Comparison of ENCODE assay signal across 8 cellular contexts in the genomic region with DNA sequence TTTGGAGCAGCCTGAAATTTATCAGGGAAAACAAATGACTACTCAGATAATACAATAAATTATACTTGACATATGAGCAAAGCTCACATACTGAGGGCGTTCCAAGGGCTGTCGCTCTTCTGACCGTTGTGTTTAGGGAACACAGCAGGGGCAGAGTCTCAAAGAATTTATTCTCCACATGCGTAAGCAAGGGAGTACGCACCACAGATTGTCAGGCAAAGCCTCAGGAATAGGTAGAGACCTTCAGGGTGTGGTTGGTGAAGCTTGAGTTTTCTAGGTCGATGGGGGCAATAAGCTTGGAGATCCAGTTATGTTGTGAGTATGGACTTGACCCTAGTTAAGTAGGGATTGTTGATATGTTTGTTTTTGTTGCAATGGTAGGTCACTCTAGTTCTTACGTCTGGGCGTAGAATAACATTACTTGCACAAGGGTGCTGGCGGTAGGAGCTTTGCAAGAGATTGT. TPM values are rescaled to one million over a fixed set of nuclear protein-coding genes. Genes with fewer than 3 reads are reported as not detected.
DNase-seq lines count a peak whose midpoint lies in the region; TF ChIP-seq lines count a peak whose summit lies in the region.

No MANE protein-coding gene starts in this region.

- POLR2A ChIA-PET in BJ (lab: Charles Lee): no interaction called here

- H3K27ac Mint-ChIP-seq in activated naive CD8-positive, alpha-beta T cell: peak overlapping the region; percentile 93

- H3K27ac ChIP-seq in hepatocyte (peak overlapping the region; percentile 71), skeletal muscle tissue (ENCODE audit: low read depth, low read length) (peak overlapping the region; percentile 95)

- no peaks in the 10 kb centered on the region for H3K36me3 Mint-ChIP-seq in activated naive CD8-positive, alpha-beta T cell

- peaks cover 34% of the 10 kb centered on the region for H3K4me1 Mint-ChIP-seq in activated naive CD8-positive, alpha-beta T cell (ENCODE audit: low read depth)

- H3K9me3 ChIP-seq in hepatocyte (ENCODE audit: low read depth) (no peaks in the 10 kb centered on the region), skeletal muscle tissue (ENCODE audit: control insufficient read depth in 3 of 3, low read length in 3 of 3) (no peaks in the 10 kb centered on the region)

- no peaks in the 10 kb centered on the region for H3K36me3 ChIP-seq in BJ (ENCODE audit: control insufficient read depth, insufficient read depth, low read length)
- H3K36me3 ChIP-seq in hepatocyte (replicated peaks; ENCODE audit: insufficient read depth, low read depth): no peaks in the 10 kb centered on the region
- peaks cover 0 to 4% (median 0%) of the 10 kb centered on the region in 3 donors for H3K36me3 ChIP-seq in skeletal muscle tissue (ENCODE audit: control insufficient read depth in 3 of 3, insufficient read depth in 3 of 3, low read length in 3 of 3)

- H3K27me3 ChIP-seq in BJ (ENCODE audit: control insufficient read depth, insufficient read depth, low read length) (no peaks in the 10 kb centered on the region), hepatocyte (no peaks in the 10 kb centered on the region), skeletal muscle tissue (ENCODE audit: control insufficient read depth in 3 of 3, insufficient read depth in 3 of 3, low read length in 3 of 3) (no peaks in the 10 kb centered on the region)

- peaks cover 34% of the 10 kb centered on the region for H3K79me2 ChIP-seq in hepatocyte

- H3K9me2 ChIP-seq in hepatocyte (replicated peaks; ENCODE audit: insufficient read depth): no peaks in the 10 kb centered on the region

- H3K9ac ChIP-seq in skeletal muscle tissue (ENCODE audit: low read depth in 1 of 3, low read length in 3 of 3): peak overlapping the region; percentile 90 to 99 (median 93)

- H3K27me3 Mint-ChIP-seq in activated naive CD8-positive, alpha-beta T cell: no peaks in the 10 kb centered on the region

- H2AFZ ChIP-seq in hepatocyte: peak overlapping the region; percentile 53

- no peak for TF ChIP-seq CTCF in BJ (IDR thresholded peaks at IDR 0.05; ENCODE audit: insufficient read depth, low read depth, low read length)
- no peak for TF ChIP-seq CTCF in HFF-Myc (IDR thresholded peaks at IDR 0.05; ENCODE audit: low read depth, low read length, missing control alignments)
- TF ChIP-seq CTCF in hepatocyte (IDR thresholded peaks at IDR 0.05; ENCODE audit: poor library complexity): no peak

- H3K4me1 ChIP-seq in hepatocyte (ENCODE audit: insufficient read depth): peaks cover 13% of the 10 kb centered on the region
- H3K4me1 ChIP-seq in skeletal muscle tissue (ENCODE audit: control insufficient read depth in 3 of 3, insufficient read depth in 3 of 3, low read length in 3 of 3): peaks cover 26 to 35% (median 28%) of the 10 kb centered on the region in 3 donors

- CTCF ChIA-PET in BJ (lab: Yijun Ruan, JAX): interaction anchor here (0.7 kb wide), 1 partner anchor 526 kb away, joined by 3 read pairs; no protein-coding TSS in a partner anchor

- peak overlapping the region; percentile 80 for H3K4me2 ChIP-seq in hepatocyte

- H3K9me3 Mint-ChIP-seq in activated naive CD8-positive, alpha-beta T cell (ENCODE audit: low read depth): no peaks in the 10 kb centered on the region

- DNase-seq in BJ (ENCODE audit: low read depth): no peak
- no peak for DNase-seq in HFF-Myc (ENCODE audit: extremely low read depth, low read depth)
- peak; percentile 16 for DNase-seq in hepatocyte (ENCODE audit: low spot score)
- no peak for DNase-seq in activated gamma-delta T cell (lab: John Stamatoyannopoulos, UW)
- no peak for DNase-seq in epidermal melanocyte (ENCODE audit: insufficient read length, low spot score)
- no peak for DNase-seq in islet precursor cell

- WGBS in hepatocyte (ENCODE audit: low lambda C conversion rate, missing lambda C conversion rate): 46% methylated on average over 9 of the region's 9 CpGs

- peak overlapping the region; percentile 54 for H3K4me3 ChIP-seq in BJ (ENCODE audit: low read depth, low read length)
- H3K4me3 ChIP-seq in HFF-Myc (replicated peaks; ENCODE audit: low read depth, low read length): peak overlapping the region; percentile 60
- peak overlapping the region; percentile 54 for H3K4me3 ChIP-seq in hepatocyte
- H3K4me3 ChIP-seq in skeletal muscle tissue (ENCODE audit: low read length in 3 of 3): peak overlapping the region; percentile 81 to 88 (median 85)

- peak overlapping the region; percentile 98 for H3K4me3 Mint-ChIP-seq in activated naive CD8-positive, alpha-beta T cell

- no peaks in the 10 kb centered on the region for H4K20me1 ChIP-seq in hepatocyte (ENCODE audit: insufficient read depth, poor library complexity, severe bottlenecking)

RNA-seq across cellular contexts. Expression of a gene that starts 0.8 kb away (rescaled TPM):
- polyA plus RNA-seq in BJ (2011; rRNA removed): 43.4 and 76.2 TPM in 2 replicates
- polyA minus RNA-seq in BJ (2011; rRNA and poly(A)+ RNA removed): 19.4 and 23.7 TPM in 2 replicates
- 188 and 191 TPM in 2 replicates for total RNA-seq in hepatocyte
- 71.8 and 87.1 TPM in 2 replicates for polyA plus RNA-seq in hepatocyte
- total RNA-seq in skeletal muscle tissue: 112 TPM
